ENCODE assay signal across 22 cellular contexts in the genomic region with DNA sequence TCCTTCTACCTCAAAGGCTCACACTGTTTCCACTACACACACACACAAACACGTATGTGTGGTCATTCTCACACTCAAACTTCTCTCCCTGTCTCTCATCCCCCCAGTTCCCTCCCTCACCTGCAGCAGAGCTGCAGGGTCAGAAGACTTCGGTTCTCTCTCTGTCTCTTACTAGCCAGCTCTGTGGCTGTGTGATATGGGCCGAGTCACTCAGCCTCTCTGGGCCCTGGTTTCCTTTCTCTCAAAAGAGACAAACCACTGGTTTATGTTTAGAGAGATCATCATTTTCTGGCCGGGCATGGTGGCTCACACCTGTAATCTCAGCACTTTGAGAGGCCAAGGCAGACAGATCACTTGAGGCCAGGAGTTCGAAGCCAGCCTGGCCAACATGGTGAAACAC. TPM values are rescaled to one million over a fixed set of nuclear protein-coding genes. Genes with fewer than 3 reads are reported as not detected.
DNase-seq lines count a peak whose midpoint lies in the region; ATAC-seq, FAIRE-seq and TF ChIP-seq lines count a peak whose summit lies in the region.
"Had no signal": no experiment of that assay in that cellular context is flagged by ENCODE, and none has a peak within 500 bp of the region (broad histone marks: within the 10 kb centered on the region; RNA-seq: fewer than 3 reads in every experiment).

No MANE protein-coding gene starts in this region.

- H3K27me3 ChIP-seq in heart right ventricle (no peaks in the 10 kb centered on the region), muscle layer of colon (ENCODE audit: control insufficient read depth in 1 of 2, insufficient read depth in 2 of 2, low read length in 2 of 2) (no peaks in the 10 kb centered on the region), tibial artery (no peaks in the 10 kb centered on the region)
- H3K27me3 ChIP-seq: breast epithelium, pancreas had no signal

- no peaks in the 10 kb centered on the region for H3K9me3 Mint-ChIP-seq in brain
- H3K9me3 Mint-ChIP-seq: stimulated activated memory B cell treated with anti-CD40 and anti-IgM and Interleukin-4, amounts not matched to agents 10 μg/mL and 1 μg/mL and 100 μg/mL, for 72 hours had no signal

- H3K4me1 Mint-ChIP-seq in brain, result peaks cover 96% of the 10 kb centered on the region
- H3K4me1 Mint-ChIP-seq: stimulated activated memory B cell treated with anti-CD40 and anti-IgM and Interleukin-4, amounts not matched to agents 10 μg/mL and 1 μg/mL and 100 μg/mL, for 72 hours had no signal

- intact Hi-C loops in heart right ventricle (cut with DNase I), result no loop called here
- intact Hi-C loops in left cardiac atrium (cut with DNase I), result no loop called here
- intact Hi-C loops in tibial artery (cut with DNase I; ENCODE audit: low total_unique reads), result no loop called here

- no peak for ATAC-seq in heart right ventricle
- no peak for ATAC-seq in left cardiac atrium
- no peak for ATAC-seq in HG02938 (IDR thresholded peaks at IDR 0.05; ENCODE audit: unreplicated experiment)
- ATAC-seq: pancreas; stimulated activated memory B cell treated with anti-CD40 and anti-IgM and Interleukin-4, amounts not matched to agents 10 μg/mL and 1 μg/mL and 100 μg/mL, for 72 hours had no signal

- no peak overlapping the region for H3K4me3 ChIP-seq in heart right ventricle
- no peak overlapping the region for H3K4me3 ChIP-seq in muscle layer of colon (ENCODE audit: low read depth in 1 of 2, low read length in 2 of 2)
- no peak overlapping the region for H3K4me3 ChIP-seq in tibial artery
- H3K4me3 ChIP-seq: breast epithelium, pancreas, PC-9 had no signal

- H3K4me1 ChIP-seq in heart right ventricle, result peaks cover 21 to 92% (median 53%) of the 10 kb centered on the region in 9 donors
- H3K4me1 ChIP-seq in muscle layer of colon (ENCODE audit: insufficient read depth, low read length), result peaks cover 86% of the 10 kb centered on the region
- H3K4me1 ChIP-seq in tibial artery, result peaks cover 0 to 41% (median 22%) of the 10 kb centered on the region in 4 donors
- H3K4me1 ChIP-seq: breast epithelium, pancreas had no signal

- FAIRE-seq in RCC 7860 (lab: Jason Lieb, UNC), result no peak
- FAIRE-seq: GM12891, keratinocyte, pancreas had no signal

- no peak overlapping the region for H3K9ac ChIP-seq in muscle layer of colon (ENCODE audit: low read length)

- WGBS in heart right ventricle, 2 donors, result 87% methylated on average over 5 of the region's 5 CpGs

- no peak overlapping the region for H3K4me3 Mint-ChIP-seq in brain
- H3K4me3 Mint-ChIP-seq: stimulated activated memory B cell treated with anti-CD40 and anti-IgM and Interleukin-4, amounts not matched to agents 10 μg/mL and 1 μg/mL and 100 μg/mL, for 72 hours had no signal

- no peaks in the 10 kb centered on the region for H3K36me3 ChIP-seq in heart right ventricle
- H3K36me3 ChIP-seq in muscle layer of colon (ENCODE audit: insufficient read depth, low read length), result no peaks in the 10 kb centered on the region
- no peaks in the 10 kb centered on the region for H3K36me3 ChIP-seq in tibial artery
- H3K36me3 ChIP-seq: breast epithelium, pancreas had no signal

- no peaks in the 10 kb centered on the region for H3K36me3 Mint-ChIP-seq in brain
- H3K36me3 Mint-ChIP-seq: stimulated activated memory B cell treated with anti-CD40 and anti-IgM and Interleukin-4, amounts not matched to agents 10 μg/mL and 1 μg/mL and 100 μg/mL, for 72 hours had no signal

- H3K27ac ChIP-seq in heart right ventricle, result peak overlapping the region in 8 of 10 donors; percentile 13 to 75 (median 58)
- H3K27ac ChIP-seq in muscle layer of colon (ENCODE audit: low read depth, low read length), result peak overlapping the region; percentile 80
- H3K27ac ChIP-seq in tibial artery, result peak overlapping the region; percentile 59 to 62
- H3K27ac ChIP-seq: breast epithelium, pancreas, PC-9 had no signal

- H3K27ac Mint-ChIP-seq in brain, result peak overlapping the region; percentile 4 to 72 (median 34)
- H3K27ac Mint-ChIP-seq: stimulated activated memory B cell treated with anti-CD40 and anti-IgM and Interleukin-4, amounts not matched to agents 10 μg/mL and 1 μg/mL and 100 μg/mL, for 72 hours had no signal

- no peaks in the 10 kb centered on the region for H3K9me3 ChIP-seq in heart right ventricle
- H3K9me3 ChIP-seq in muscle layer of colon (ENCODE audit: low read length), result no peaks in the 10 kb centered on the region
- no peaks in the 10 kb centered on the region for H3K9me3 ChIP-seq in tibial artery
- H3K9me3 ChIP-seq: breast epithelium, pancreas had no signal

- DNase-seq in heart right ventricle (no peak), left cardiac atrium (no peak), tibial artery (peak in 1 of 2 donors; percentile 39), RCC 7860 (ENCODE audit: low spot score) (no peak), NOMO-1 treated with DMSO at 0.1 percent for 48 hours (lab: John Stamatoyannopoulos, UW; ENCODE audit: unreplicated experiment) (no peak)
- DNase-seq: activated CD4-positive, alpha-beta T cell treated with anti-CD3 and anti-CD28 coated beads, Interleukin-2, amount 50 U/mL, for 48 hours; cortex of kidney; DMS79 treated with DMSO at 0.1 percent for 48 hours; NCI-H187 treated with DMSO at 0.1 percent for 48 hours; NCI-H2227 treated with DMSO at 0.1 percent for 48 hours; NCI-H748 treated with DMSO at 0.1 percent for 48 hours; pancreas; PC-9; trophoblast cell had no signal

- peaks cover under 1% of the 10 kb centered on the region for H3K27me3 Mint-ChIP-seq in brain

- TF ChIP-seq CTCF in heart right ventricle (IDR thresholded peaks at IDR 0.05) (no peak), brain (conservative IDR thresholded peaks at IDR 0.05) (no peak), tibial artery (IDR thresholded peaks at IDR 0.05) (no peak)

RNA-seq across cellular contexts. Expression of gene TSPAN18, which starts 21.1 kb away (rescaled TPM):
- total RNA-seq in heart right ventricle (100 to 1,000 TPM in 4 of 10 donors, 10 to 100 TPM in 6; 74.2 to 140 (median 95.2) TPM), left cardiac atrium (100 to 1,000 TPM; 152 to 166 TPM)
- polyA plus RNA-seq in heart right ventricle (10 to 100 TPM; 37.7 to 42.6 TPM), brain (ENCODE audit: insufficient read depth, low read depth, low replicate concordance) (3.3 TPM)
- total RNA-seq: HT-29, PC-9 had no signal
- polyA plus RNA-seq: keratinocyte had no signal
